In genomic region chr14:99271951-99272668, GRCh38 we compare ENCODE assay signal across 8 cellular contexts. TPM values are rescaled to one million over a fixed set of nuclear protein-coding genes. Genes with fewer than 3 reads are reported as not detected.
DNase-seq lines count a peak whose midpoint lies in the region; ATAC-seq and TF ChIP-seq lines count a peak whose summit lies in the region.

BCL11B (minus strand) TSS chr14:99272197; CDS start chr14:99271218, 979 bp downstream.

- DNase-seq in Right ventricle myocardium inferior (ENCODE audit: missing footprints) = no peak
- DNase-seq in cardiac septum (ENCODE audit: low spot score) = no peak
- peak; percentile 96 for DNase-seq in NCI-H2171 (lab: John Stamatoyannopoulos, UW)
- peak in 1 of 2 donors; percentile 54 for DNase-seq in breast epithelium (ENCODE audit: low spot score in 2 of 2)
- DNase-seq in kidney tubule cell (ENCODE audit: low spot score) = peak; percentile 90
- peak; percentile 79 to 84 for DNase-seq in stimulated activated CD4-positive, alpha-beta T cell treated with anti-CD3 and anti-CD28 coated beads, Interleukin-1b, Interleukin-23, amount 100 ng/mL, for 4 hours (ENCODE audit: low read depth in 2 of 2)

- no peaks in the 10 kb centered on the region for H3K9me3 ChIP-seq in breast epithelium

- H3K4me3 ChIP-seq in WI38 (ENCODE audit: low read depth, low read length) (peak within 1 kb of the TSS; percentile 53), breast epithelium (peak within 1 kb of the TSS; percentile 36 to 70 (median 48))

- TF ChIP-seq CTCF in WI38 (IDR thresholded peaks at IDR 0.05; ENCODE audit: low read depth, low read length) (0 out of 2 replicates have a peak, but pooled peaks have one; percentile 15), breast epithelium (IDR thresholded peaks at IDR 0.05) (peak in 2 of 3 donors; percentile 29 to 33)

- no peaks in the 10 kb centered on the region for H3K36me3 ChIP-seq in breast epithelium

- H3K27ac ChIP-seq in breast epithelium = peak within 1 kb of the TSS; percentile 7 to 75

- TF ChIP-seq POLR2A in breast epithelium (IDR thresholded peaks at IDR 0.05) = no peak

- intact Hi-C loops in Right ventricle myocardium inferior (cut with DNase I) = no loop called here
- intact Hi-C loops in cardiac septum (cut with DNase I) = no loop called here
- intact Hi-C loops in breast epithelium (cut with DNase I; ENCODE audit: low total_unique reads) = no loop called here

- peaks cover 14 to 65% of the 10 kb centered on the region in 2 donors for H3K27me3 ChIP-seq in breast epithelium

- ATAC-seq in Right ventricle myocardium inferior (peak; percentile 38), HG03095 (IDR thresholded peaks at IDR 0.05; ENCODE audit: unreplicated experiment) (peak; percentile 79)

- H3K4me1 ChIP-seq in breast epithelium = peaks cover 9 to 29% of the 10 kb centered on the region in 2 donors

RNA-seq across cellular contexts. Expression of gene BCL11B, which starts in this region (rescaled TPM):
- total RNA-seq in Right ventricle myocardium inferior = 0.14 TPM
- 0.16 TPM for total RNA-seq in cardiac septum
- 1 to 10 TPM in 2 of 3 donors, under 1 TPM in 1; 0.96 to 3.9 (median 2.6) TPM for total RNA-seq in breast epithelium

Comparison
In these comparisons a context has a peak if more than half of its experiments do, and no peak if none do; other contexts are left out.
1. Peak in ATAC-seq in Right ventricle myocardium inferior; RNA of the gene not detected or under 1 TPM.
2. DNase-seq: peak in NCI-H2171 (single experiment), kidney tubule cell (single experiment) and stimulated activated CD4-positive, alpha-beta T cell treated with anti-CD3 and anti-CD28 coated beads, Interleukin-1b, Interleukin-23, amount 100 ng/mL, for 4 hours (2 of 2); none in Right ventricle myocardium inferior (single experiment) and cardiac septum (single experiment).